Comparison of ENCODE assay signal across 17 cellular contexts in genomic region chr2:157800838-157801495, GRCh38.
"Had no signal": no experiment of that assay in that cellular context is flagged by ENCODE, and none has a peak within 500 bp of the region (broad histone marks: within the 10 kb centered on the region; RNA-seq: fewer than 3 reads in every experiment).

No MANE protein-coding gene starts in this region.

- H3K4me1 ChIP-seq: sigmoid colon had no signal

- H3K27ac ChIP-seq: heart right ventricle, sigmoid colon had no signal

- DNase-seq: activated CD4-positive, alpha-beta T cell treated with anti-CD3 and anti-CD28 coated beads, Interleukin-2, amount 10 ng/mL, durations not matched to agents 7 days and 5 days; activated CD4-positive, CD25-positive, alpha-beta regulatory T cell treated with anti-CD3 and anti-CD28 coated beads, Interleukin-2, amount 50 U/mL, for 72 hours; activated CD8-positive, alpha-beta T cell treated with anti-CD3 and anti-CD28 coated beads, Interleukin-2, amount 10 ng/mL, durations not matched to agents 7 days and 5 days; activated gamma-delta T cell treated with Interleukin-2 at 50 U/mL for 16 hours; aorta; dermis blood vessel endothelial cell; effector CD8-positive, alpha-beta T cell; erythroblast; foreskin fibroblast; heart right ventricle; islet precursor cell; left colon; mammary epithelial cell; naive thymus-derived CD8-positive, alpha-beta T cell; sigmoid colon; stimulated activated CD4-positive, alpha-beta T cell treated with anti-CD3 and anti-CD28 coated beads, Interleukin-4, amount 100 ng/mL, for 1 hour; stimulated activated naive CD8-positive, alpha-beta T cell treated with anti-CD3 and anti-CD28 coated beads, Interleukin-15, Interleukin-2, amounts not matched to agents 100 U/mL and 50 U/mL, for 24 hours had no signal

- ATAC-seq: activated CD8-positive, alpha-beta T cell treated with anti-CD3 and anti-CD28 coated beads, Interleukin-2, amount 10 ng/mL, durations not matched to agents 7 days and 5 days; heart right ventricle; left colon; naive thymus-derived CD8-positive, alpha-beta T cell; stimulated activated naive CD8-positive, alpha-beta T cell treated with anti-CD3 and anti-CD28 coated beads, Interleukin-15, Interleukin-2, amounts not matched to agents 100 U/mL and 50 U/mL, for 24 hours had no signal

- H3K27me3 ChIP-seq: heart right ventricle, sigmoid colon had no signal

- H3K4me3 ChIP-seq: heart right ventricle, sigmoid colon had no signal

- H3K9me3 ChIP-seq: heart right ventricle, sigmoid colon had no signal
